Comparison of ENCODE assay signal across 8 cellular contexts in genomic region chr21:41426656-41427311, GRCh38. TPM values are rescaled to one million over a fixed set of nuclear protein-coding genes. Genes with fewer than 3 reads are reported as not detected.
A peak's percentile ranks its signal among the peaks of the same experiment; 100 is the strongest.
DNase-seq lines count a peak whose midpoint lies in the region; ATAC-seq, FAIRE-seq and TF ChIP-seq lines count a peak whose summit lies in the region.

No MANE protein-coding gene starts in this region.

- H3K4me3 Mint-ChIP-seq in astrocyte (ENCODE audit: unreplicated experiment): peak overlapping the region; percentile 91

- no peaks in the 10 kb centered on the region for H3K79me2 ChIP-seq in astrocyte (ENCODE audit: insufficient read depth, low read length)

- H3K27me3 ChIP-seq in astrocyte (ENCODE audit: insufficient read depth, low read length) (peaks cover 10% of the 10 kb centered on the region), testis (no peaks in the 10 kb centered on the region)

- peaks cover 2% of the 10 kb centered on the region for H3K27me3 Mint-ChIP-seq in astrocyte (ENCODE audit: low read depth, unreplicated experiment)

- H3K36me3 Mint-ChIP-seq in astrocyte (ENCODE audit: low read depth, unreplicated experiment): peaks cover 15% of the 10 kb centered on the region

- H3K4me1 Mint-ChIP-seq in astrocyte (ENCODE audit: low read depth, unreplicated experiment): peaks cover 25% of the 10 kb centered on the region

- H3K9me3 Mint-ChIP-seq in astrocyte (ENCODE audit: unreplicated experiment): no peaks in the 10 kb centered on the region

- H3K4me2 ChIP-seq in astrocyte (ENCODE audit: low read length): peak overlapping the region; percentile 93

- H3K36me3 ChIP-seq in astrocyte (ENCODE audit: insufficient read depth, low read length) (no peaks in the 10 kb centered on the region), testis (ENCODE audit: low read depth, missing control alignments) (no peaks in the 10 kb centered on the region)

- H3K9ac ChIP-seq in astrocyte (ENCODE audit: low read length): peak overlapping the region; percentile 65

- H3K4me1 ChIP-seq in astrocyte (ENCODE audit: insufficient read depth, low read length): peaks cover 9% of the 10 kb centered on the region
- H3K4me1 ChIP-seq in testis: peaks cover 5% of the 10 kb centered on the region

- peak overlapping the region; percentile 88 for H2AFZ ChIP-seq in astrocyte (ENCODE audit: low read depth, low read length)

- no peak for FAIRE-seq in astrocyte (lab: Jason Lieb, UNC)

- H3K27ac ChIP-seq in astrocyte (ENCODE audit: low read depth, low read length) (no peak overlapping the region), testis (peak overlapping the region; percentile 52 to 64)

- TF ChIP-seq POLR2A in testis (IDR thresholded peaks at IDR 0.05): no peak

- H3K27ac Mint-ChIP-seq in astrocyte (ENCODE audit: unreplicated experiment): peak overlapping the region; percentile 84

- H3K9me3 ChIP-seq in astrocyte (ENCODE audit: insufficient read depth, low read depth, low read length) (no peaks in the 10 kb centered on the region), testis (no peaks in the 10 kb centered on the region)

- DNase-seq in activated effector memory CD4-positive, alpha-beta T cell treated with anti-CD3 and anti-CD28 coated beads, Interleukin-2, amount 50 U/mL, for 16 hours: peak; percentile 63
- no peak for DNase-seq in activated effector memory CD4-positive, alpha-beta T cell treated with Interleukin-2 at 50 U/mL for 16 hours
- DNase-seq in astrocyte (ENCODE audit: low read depth) (no peak), left kidney (ENCODE audit: low read depth, low spot score) (peak; percentile 31), testis (peak; percentile 13), dermis blood vessel endothelial cell (no peak)
- no peak for DNase-seq in NK-92 treated with Interleukin-12 subunit alpha and Interleukin-12 subunit beta, amount 100 ng/mL, for 24 hours (lab: John Stamatoyannopoulos, UW)

- intact Hi-C loops in testis (cut with DNase I; ENCODE audit: low total_unique reads): no loop called here

- no peak for ATAC-seq in HG02852 (IDR thresholded peaks at IDR 0.05; ENCODE audit: unreplicated experiment)

- H3K4me3 ChIP-seq in astrocyte (ENCODE audit: insufficient read depth, low read depth, low read length): peak overlapping the region; percentile 42
- peak overlapping the region; percentile 66 to 82 for H3K4me3 ChIP-seq in testis

- WGBS in testis, 2 donors: 15 to 26% methylated on average over 10 to 43 of the region's 43 CpGs

- TF ChIP-seq CTCF in astrocyte (IDR thresholded peaks at IDR 0.05; ENCODE audit: insufficient read depth, low read depth, low read length): no peak
- no peak for TF ChIP-seq CTCF in testis (IDR thresholded peaks at IDR 0.05)

- no peaks in the 10 kb centered on the region for H4K20me1 ChIP-seq in astrocyte (ENCODE audit: insufficient read depth, low read length)

RNA-seq across cellular contexts. Expression of gene MX1, which starts 0.7 kb away (rescaled TPM):
- total RNA-seq in astrocyte: 420 and 434 TPM in 2 replicates
- total RNA-seq in testis: 10 to 100 TPM; 22.7 to 36.1 TPM
- 18.0 TPM for polyA plus RNA-seq in testis (ENCODE audit: insufficient read depth, low read depth, low replicate concordance)
- total RNA-seq in dermis blood vessel endothelial cell: 10.0 and 10.4 TPM in 2 replicates

Comparison
In these comparisons a context has a peak if more than half of its experiments do, and no peak if none do; other contexts are left out.
1. DNase-seq: peak in activated effector memory CD4-positive, alpha-beta T cell treated with anti-CD3 and anti-CD28 coated beads, Interleukin-2, amount 50 U/mL, for 16 hours (single experiment), left kidney (single experiment) and testis (single experiment); none in activated effector memory CD4-positive, alpha-beta T cell treated with Interleukin-2 at 50 U/mL for 16 hours (single experiment), astrocyte (single experiment), dermis blood vessel endothelial cell (single experiment) and NK-92 treated with Interleukin-12 subunit alpha and Interleukin-12 subunit beta, amount 100 ng/mL, for 24 hours (single experiment).
2. RNA of gene MX1, which starts 0.7 kb away (total RNA-seq): 420 to 434 TPM in astrocyte; 22.7 to 36.1 TPM in testis and 10.0 to 10.4 TPM in dermis blood vessel endothelial cell; every median in the first group is over 10 times any median in the second.